Comparison of ENCODE assay signal across 8 cellular contexts in genomic region chr4:3074078-3074845, GRCh38.
DNase-seq lines count a peak whose midpoint lies in the region; ATAC-seq and TF ChIP-seq lines count a peak whose summit lies in the region.

HTT (plus strand) TSS chr4:3074681; CDS start chr4:3074826, 145 bp downstream.
HTT-AS (minus strand) TSS chr4:3074538.

- TF ChIP-seq CTCF in AG09319 (IDR thresholded peaks at IDR 0.05; ENCODE audit: low read depth, low read length), result no peak; the same call in 1 of the 2 replicates

- ATAC-seq in GM19023 (IDR thresholded peaks at IDR 0.05; ENCODE audit: unreplicated experiment) (peak; percentile 87), HG03196 (IDR thresholded peaks at IDR 0.05; ENCODE audit: unreplicated experiment) (peak; percentile 65)

- DNase-seq in AG09319 (ENCODE audit: extremely low read depth, low read depth) (peak; percentile 87), NCI-H345 (lab: John Stamatoyannopoulos, UW) (peak; percentile 88), islet precursor cell (peak; percentile 98)
- peak; percentile 98 to 99 (median 99) for DNase-seq in activated CD4-positive, CD25-positive, alpha-beta regulatory T cell (lab: John Stamatoyannopoulos, UW)
- peak; percentile 96 for DNase-seq in central memory CD4-positive, alpha-beta T cell
- peak; percentile 97 to 98 for DNase-seq in stimulated activated CD4-positive, alpha-beta T cell treated with anti-CD3 and anti-CD28 coated beads, Interleukin-12 subunit alpha, Interleukin-12 subunit beta, amount 100 ng/mL, for 24 hours (ENCODE audit: low read depth in 2 of 2)

Comparison
In these comparisons a context has a peak if more than half of its experiments do, and no peak if none do; other contexts are left out.
1. Peak in every context shown above with its lines: DNase-seq and ATAC-seq.